ENCODE assay signal across 26 cellular contexts in the genomic region with DNA sequence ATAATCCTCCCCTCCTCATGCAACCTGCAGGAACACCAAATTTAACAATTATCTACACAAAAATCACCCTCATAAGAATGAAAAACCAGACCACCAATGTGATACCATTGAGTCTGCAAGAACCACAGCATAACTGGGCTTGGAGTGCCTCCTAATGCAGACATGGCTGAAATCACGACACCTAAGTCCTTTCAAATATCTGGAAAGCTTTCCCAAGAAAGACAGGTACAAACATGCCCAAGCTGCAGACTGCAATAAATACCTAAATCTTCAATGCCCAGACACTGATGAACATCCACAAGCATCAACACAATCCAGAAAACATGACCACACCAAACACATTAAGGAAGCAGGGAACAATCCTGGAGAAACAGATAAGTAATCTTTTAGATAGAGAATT.
DNase-seq lines count a peak whose midpoint lies in the region; ATAC-seq, FAIRE-seq and TF ChIP-seq lines count a peak whose summit lies in the region.
"Had no signal": no experiment of that assay in that cellular context is flagged by ENCODE, and none has a peak within 500 bp of the region (broad histone marks: within the 10 kb centered on the region; RNA-seq: fewer than 3 reads in every experiment).

No MANE protein-coding gene starts in this region.

- H3K36me3 ChIP-seq in breast epithelium = no peaks in the 10 kb centered on the region
- no peaks in the 10 kb centered on the region for H3K36me3 ChIP-seq in bronchial epithelial cell (ENCODE audit: control insufficient read depth, insufficient read depth, low read length)
- H3K36me3 ChIP-seq: BE2C; BLaER1 treated with 17β-estradiol and CSF1 and Interleukin-3, amounts not matched to agents 10 nM and 100 nM; HAP-1 had no signal

- peaks cover 0 to 4% of the 10 kb centered on the region in 2 donors for H3K9me3 ChIP-seq in breast epithelium
- H3K9me3 ChIP-seq: A549; BE2C; BLaER1 treated with 17β-estradiol and CSF1 and Interleukin-3, amounts not matched to agents 10 nM and 100 nM; HAP-1 had no signal

- H3K4me1 ChIP-seq in breast epithelium (no peaks in the 10 kb centered on the region), foreskin keratinocyte (no peaks in the 10 kb centered on the region)
- H3K4me1 ChIP-seq: A549; BE2C; BLaER1 treated with 17β-estradiol and CSF1 and Interleukin-3, amounts not matched to agents 10 nM and 100 nM; HAP-1 had no signal

- intact Hi-C loops in MCF 10A (cut with micrococcal nuclease) (no loop called here), breast epithelium (cut with DNase I; ENCODE audit: low total_unique reads) (no loop called here)

- DNase-seq in MCF 10A (ENCODE audit: unreplicated experiment) = peak; percentile 6
- DNase-seq in breast epithelium (ENCODE audit: low spot score in 2 of 2) = no peak
- peak; percentile 56 for DNase-seq in bronchial epithelial cell (ENCODE audit: low read depth)
- peak; percentile 53 to 76 for DNase-seq in foreskin keratinocyte
- DNase-seq in caudate nucleus (lab: John Stamatoyannopoulos, UW) = no peak
- DNase-seq: 8988T; ACHN; AML-193; BE2C; Calu3; CD4-positive, alpha-beta T cell; CD8-positive, alpha-beta memory T cell; DMS53; DMS79 treated with DMSO at 0.1 percent for 48 hours; GF-D8; GOT3; HFFc6 had no signal

- POLR2A ChIA-PET in MCF 10A (lab: Yijun Ruan, JAX) = interaction anchor here (0.8 to 1.0 kb wide), 2 partner anchors 18 to 183 kb away, joined by 3 to 4 read pairs; no protein-coding TSS in a partner anchor

- no peak for TF ChIP-seq CTCF in MCF 10A (IDR thresholded peaks at IDR 0.05; ENCODE audit: unreplicated experiment)
- TF ChIP-seq CTCF in breast epithelium (IDR thresholded peaks at IDR 0.05) = no peak
- no peak for TF ChIP-seq CTCF in bronchial epithelial cell (IDR thresholded peaks at IDR 0.05; ENCODE audit: insufficient read depth, low read length, severe bottlenecking)
- TF ChIP-seq CTCF in foreskin keratinocyte (conservative IDR thresholded peaks at IDR 0.05) = no peak

- H3K27me3 ChIP-seq in breast epithelium (no peaks in the 10 kb centered on the region), bronchial epithelial cell (ENCODE audit: control insufficient read depth, insufficient read depth, low read length) (no peaks in the 10 kb centered on the region), foreskin keratinocyte (no peaks in the 10 kb centered on the region)
- H3K27me3 ChIP-seq: BE2C; BLaER1 treated with 17β-estradiol and CSF1 and Interleukin-3, amounts not matched to agents 10 nM and 100 nM had no signal

- H3K27me3 Mint-ChIP-seq in MCF 10A (ENCODE audit: insufficient read depth, unreplicated experiment) = no peaks in the 10 kb centered on the region
- H3K27me3 Mint-ChIP-seq: CD8-positive, alpha-beta memory T cell had no signal

- H3K36me3 Mint-ChIP-seq in MCF 10A (ENCODE audit: insufficient read depth, unreplicated experiment) = no peaks in the 10 kb centered on the region
- H3K36me3 Mint-ChIP-seq: CD14-positive monocyte; CD8-positive, alpha-beta memory T cell had no signal

- H3K4me1 Mint-ChIP-seq in MCF 10A (ENCODE audit: insufficient read depth, unreplicated experiment) = peaks cover 10% of the 10 kb centered on the region
- H3K4me1 Mint-ChIP-seq: CD14-positive monocyte; CD8-positive, alpha-beta memory T cell had no signal

- H3K27ac ChIP-seq in breast epithelium (no peak overlapping the region), foreskin keratinocyte (no peak overlapping the region), caudate nucleus (ENCODE audit: low read depth, low read length) (no peak overlapping the region)
- H3K27ac ChIP-seq: A549; BLaER1 treated with 17β-estradiol and CSF1 and Interleukin-3, amounts not matched to agents 10 nM and 100 nM had no signal

- H3K9me3 Mint-ChIP-seq in MCF 10A (ENCODE audit: unreplicated experiment) = peaks cover 8% of the 10 kb centered on the region
- H3K9me3 Mint-ChIP-seq: CD4-positive, alpha-beta T cell; HFFc6 had no signal

- BruUV-seq in MCF 10A (replicated peaks; lab: Mats Ljungman, UMichigan) = no TSS peak

- no peak for TF ChIP-seq POLR2A in breast epithelium (IDR thresholded peaks at IDR 0.05)

- H3K4me3 Mint-ChIP-seq in MCF 10A (ENCODE audit: unreplicated experiment) = no peak overlapping the region
- H3K4me3 Mint-ChIP-seq: CD14-positive monocyte; CD4-positive, alpha-beta T cell; CD8-positive, alpha-beta memory T cell; HFFc6 had no signal

- H3K27ac Mint-ChIP-seq in MCF 10A (ENCODE audit: low read depth, unreplicated experiment) = no peak overlapping the region
- H3K27ac Mint-ChIP-seq: CD14-positive monocyte; CD4-positive, alpha-beta T cell; CD8-positive, alpha-beta memory T cell; HFFc6 had no signal

- CTCF ChIA-PET in MCF 10A (lab: Yijun Ruan, JAX) = interaction anchor here (0.5 to 1.0 kb wide), 5 partner anchors 86 to 836 kb away, joined by 3 to 4 read pairs (median 3); no protein-coding TSS in a partner anchor

- H3K4me3 ChIP-seq in breast epithelium = no peak overlapping the region
- H3K4me3 ChIP-seq in bronchial epithelial cell (ENCODE audit: low read depth, low read length) = no peak overlapping the region
- H3K4me3 ChIP-seq: A549; BLaER1 treated with 17β-estradiol and CSF1 and Interleukin-3, amounts not matched to agents 10 nM and 100 nM; HAP-1 had no signal

- FAIRE-seq in bronchial epithelial cell (lab: Jason Lieb, UNC) = no peak
- FAIRE-seq: A549, GM12891, GM18507, H54 had no signal

- ATAC-seq in foreskin keratinocyte (no peak), GM21529 (IDR thresholded peaks at IDR 0.05; ENCODE audit: unreplicated experiment) (no peak), HG03571 (IDR thresholded peaks at IDR 0.05; ENCODE audit: unreplicated experiment) (no peak)
- ATAC-seq: A549 had no signal

Comparison
In these comparisons a context has a peak if more than half of its experiments do, and no peak if none do; other contexts are left out.
1. DNase-seq: peak in MCF 10A (single experiment), bronchial epithelial cell (single experiment) and foreskin keratinocyte (2 of 2); none in breast epithelium (0 of 2) and caudate nucleus (0 of 61).